Comparison of ENCODE assay signal across 39 cellular contexts in the genomic region with DNA sequence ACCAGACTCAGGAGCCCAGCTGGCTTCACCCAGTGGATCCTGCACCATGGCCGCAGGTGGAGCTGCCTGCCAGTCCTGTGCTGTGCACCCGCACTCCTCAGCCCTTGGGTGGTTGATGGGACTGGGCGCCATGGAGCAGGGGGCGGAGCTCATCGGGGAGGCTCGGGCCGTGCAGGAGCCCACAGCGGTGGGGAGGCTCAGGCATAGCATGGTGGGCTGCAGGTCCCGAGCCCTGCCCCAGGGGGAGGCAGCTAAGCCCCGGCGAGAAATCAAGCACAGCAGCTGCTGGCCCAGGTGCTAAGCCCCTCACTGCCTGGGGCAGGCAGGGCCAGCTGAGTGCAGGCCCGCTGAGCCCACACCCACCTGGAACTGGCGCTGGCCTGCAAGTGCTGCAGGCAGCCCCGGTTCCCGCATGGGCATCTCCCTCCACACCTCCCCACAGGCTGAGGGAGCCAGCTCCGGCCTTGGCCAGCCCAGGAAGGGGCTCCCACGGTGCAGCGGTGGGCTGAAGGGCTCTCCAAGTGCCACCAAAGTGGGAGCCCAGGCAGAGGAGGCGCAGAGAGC.
"Had no signal": no experiment of that assay in that cellular context is flagged by ENCODE, and none has a peak within 500 bp of the region (broad histone marks: within the 10 kb centered on the region; RNA-seq: fewer than 3 reads in every experiment).

No MANE protein-coding gene starts in this region.

- DNase-seq: activated effector memory CD4-positive, alpha-beta T cell treated with anti-CD3 and anti-CD28 coated beads, Interleukin-2, amount 50 U/mL, for 16 hours; activated effector memory CD4-positive, alpha-beta T cell treated with Interleukin-2 at 50 U/mL for 16 hours; activated gamma-delta T cell; activated gamma-delta T cell treated with Interleukin-2 at 50 U/mL for 16 hours; activated naive CD4-positive, alpha-beta T cell; activated naive CD4-positive, alpha-beta T cell treated with anti-CD3 and anti-CD28 coated beads for 36 hours; activated naive CD4-positive, alpha-beta T cell treated with anti-CD3 and anti-CD28 coated beads, Interleukin-2, amount 10 ng/mL, durations not matched to agents 7 days and 5 days; activated naive CD4-positive, alpha-beta T cell treated with anti-CD3 and anti-CD28 coated beads, Interleukin-2, amount 50 U/mL, for 16 hours; activated naive CD4-positive, alpha-beta T cell treated with Interleukin-2 at 50 U/mL for 16 hours; activated naive CD8-positive, alpha-beta T cell treated with anti-CD3 and anti-CD28 coated beads for 36 hours; activated naive CD8-positive, alpha-beta T cell treated with anti-CD3 and anti-CD28 coated beads, Interleukin-2, amount 10 ng/mL, durations not matched to agents 7 days and 5 days; activated naive CD8-positive, alpha-beta T cell treated with anti-CD3 and anti-CD28 coated beads, Interleukin-2, amount 50 U/mL, for 24 hours; activated T-cell treated with anti-CD3 and anti-CD28 coated beads, Interleukin-2, amount 50 U/mL, for 1 hour; activated T-cell treated with anti-CD3 and anti-CD28 coated beads, Interleukin-2, amount 50 U/mL, for 24 hours; activated T-cell treated with anti-CD3 and anti-CD28 coated beads, Interleukin-2, amount 50 U/mL, for 4 hours; activated T-cell treated with anti-CD3 and anti-CD28 coated beads, Interleukin-2, amount 50 U/mL, for 48 hours; activated T-cell treated with anti-CD3 and anti-CD28 coated beads, Interleukin-2, amount 50 U/mL, for 72 hours; adrenal gland; amniotic stem cell; amygdala; anterior cingulate cortex; aorta; body of pancreas; brain microvascular endothelial cell; caudate nucleus; central memory CD4-positive, alpha-beta T cell; cerebellar nuclear complex had no signal

- H3K9me3 ChIP-seq: adrenal gland, ascending aorta, body of pancreas, breast epithelium had no signal

- FAIRE-seq: bronchial epithelial cell had no signal

- H3K27ac ChIP-seq: adrenal gland, ascending aorta, body of pancreas, brain microvascular endothelial cell, breast epithelium, cardiac muscle cell had no signal

- H3K4me1 ChIP-seq: adrenal gland, ascending aorta, body of pancreas, breast epithelium had no signal

- H3K36me3 Mint-ChIP-seq: activated naive CD4-positive, alpha-beta T cell treated with anti-CD3 and anti-CD28 coated beads, Interleukin-2, amount 10 ng/mL, durations not matched to agents 7 days and 5 days; activated naive CD4-positive, alpha-beta T cell treated with anti-CD3 and anti-CD28 coated beads, Interleukin-2, amount 50 U/mL, for 24 hours; activated naive CD4-positive, alpha-beta T cell treated with anti-CD3 and anti-CD28 coated beads, Interleukin-2, amount 50 U/mL, for 72 hours; activated naive CD8-positive, alpha-beta T cell; activated naive CD8-positive, alpha-beta T cell treated with anti-CD3 and anti-CD28 coated beads for 36 hours; activated naive CD8-positive, alpha-beta T cell treated with anti-CD3 and anti-CD28 coated beads, Interleukin-2, amount 10 ng/mL, durations not matched to agents 7 days and 5 days; brain had no signal

- H3K36me3 ChIP-seq: adrenal gland, ascending aorta, brain microvascular endothelial cell, breast epithelium, cardiac muscle cell had no signal

- H3K4me3 ChIP-seq: adrenal gland, ascending aorta, body of pancreas, breast epithelium, cardiac muscle cell had no signal

- H3K27me3 Mint-ChIP-seq: activated naive CD4-positive, alpha-beta T cell treated with anti-CD3 and anti-CD28 coated beads, Interleukin-2, amount 10 ng/mL, durations not matched to agents 7 days and 5 days; activated naive CD4-positive, alpha-beta T cell treated with anti-CD3 and anti-CD28 coated beads, Interleukin-2, amount 50 U/mL, for 24 hours; activated naive CD8-positive, alpha-beta T cell; activated naive CD8-positive, alpha-beta T cell treated with anti-CD3 and anti-CD28 coated beads for 36 hours; activated naive CD8-positive, alpha-beta T cell treated with anti-CD3 and anti-CD28 coated beads, Interleukin-2, amount 50 U/mL, for 24 hours; activated T-helper 17 cell treated with anti-CD3 and anti-CD28 coated beads, Interleukin-2, amount 50 U/mL, for 72 hours; central memory CD8-positive, alpha-beta T cell had no signal

- H3K27ac Mint-ChIP-seq: activated naive CD4-positive, alpha-beta T cell treated with anti-CD3 and anti-CD28 coated beads for 36 hours; activated naive CD4-positive, alpha-beta T cell treated with anti-CD3 and anti-CD28 coated beads, Interleukin-2, amount 10 ng/mL, durations not matched to agents 7 days and 5 days; activated naive CD4-positive, alpha-beta T cell treated with anti-CD3 and anti-CD28 coated beads, Interleukin-2, amount 50 U/mL, for 24 hours; activated naive CD4-positive, alpha-beta T cell treated with anti-CD3 and anti-CD28 coated beads, Interleukin-2, amount 50 U/mL, for 72 hours; activated naive CD8-positive, alpha-beta T cell; activated naive CD8-positive, alpha-beta T cell treated with anti-CD3 and anti-CD28 coated beads for 36 hours; activated naive CD8-positive, alpha-beta T cell treated with anti-CD3 and anti-CD28 coated beads, Interleukin-2, amount 10 ng/mL, durations not matched to agents 7 days and 5 days; activated naive CD8-positive, alpha-beta T cell treated with anti-CD3 and anti-CD28 coated beads, Interleukin-2, amount 50 U/mL, for 24 hours; activated T-cell treated with anti-CD3 and anti-CD28 coated beads, Interleukin-2, amount 50 U/mL, for 24 hours; activated T-cell treated with anti-CD3 and anti-CD28 coated beads, Interleukin-2, amount 50 U/mL, for 72 hours; activated T-helper 1 cell treated with anti-CD3 and anti-CD28 coated beads, Interleukin-12 subunit alpha, Interleukin-12 subunit beta, Interleukin-2, Interleukin-4 antibody, amounts not matched to agents 30 ng/mL and 10 ng/mL and 1 ng/mL, durations not matched to agents 14 hours and 24 hours and 36 hours; activated T-helper 17 cell treated with anti-CD3 and anti-CD28 coated beads, Interleukin-2, amount 50 U/mL, for 72 hours; activated T-helper 2 cell treated with anti-CD3 and anti-CD28 coated beads, Interferon-gamma antibody, Interleukin-2, Interleukin-4, amounts not matched to agents 10 μg/mL and 5 μg/mL and 100 μg/mL, durations not matched to agents 14 hours and 24 hours and 36 hours; brain had no signal

- H3K9me3 Mint-ChIP-seq: activated naive CD4-positive, alpha-beta T cell treated with anti-CD3 and anti-CD28 coated beads for 36 hours; activated naive CD4-positive, alpha-beta T cell treated with anti-CD3 and anti-CD28 coated beads, Interleukin-2, amount 10 ng/mL, durations not matched to agents 7 days and 5 days; activated naive CD4-positive, alpha-beta T cell treated with anti-CD3 and anti-CD28 coated beads, Interleukin-2, amount 50 U/mL, for 24 hours; activated naive CD4-positive, alpha-beta T cell treated with anti-CD3 and anti-CD28 coated beads, Interleukin-2, amount 50 U/mL, for 72 hours; activated naive CD8-positive, alpha-beta T cell treated with anti-CD3 and anti-CD28 coated beads for 36 hours; activated naive CD8-positive, alpha-beta T cell treated with anti-CD3 and anti-CD28 coated beads, Interleukin-2, amount 10 ng/mL, durations not matched to agents 7 days and 5 days; activated naive CD8-positive, alpha-beta T cell treated with anti-CD3 and anti-CD28 coated beads, Interleukin-2, amount 50 U/mL, for 24 hours; activated T-cell treated with anti-CD3 and anti-CD28 coated beads, Interleukin-2, amount 50 U/mL, for 24 hours; activated T-cell treated with anti-CD3 and anti-CD28 coated beads, Interleukin-2, amount 50 U/mL, for 4 hours; activated T-helper 1 cell treated with anti-CD3 and anti-CD28 coated beads, Interleukin-12 subunit alpha, Interleukin-12 subunit beta, Interleukin-2, Interleukin-4 antibody, amounts not matched to agents 30 ng/mL and 10 ng/mL and 1 ng/mL, durations not matched to agents 14 hours and 24 hours and 36 hours; activated T-helper 17 cell treated with anti-CD3 and anti-CD28 coated beads, Interleukin-2, amount 50 U/mL, for 72 hours; activated T-helper 2 cell treated with anti-CD3 and anti-CD28 coated beads, Interferon-gamma antibody, Interleukin-2, Interleukin-4, amounts not matched to agents 10 μg/mL and 5 μg/mL and 100 μg/mL, durations not matched to agents 14 hours and 24 hours and 36 hours; central memory CD8-positive, alpha-beta T cell had no signal

- H3K4me3 Mint-ChIP-seq: activated naive CD4-positive, alpha-beta T cell treated with anti-CD3 and anti-CD28 coated beads for 36 hours; activated naive CD4-positive, alpha-beta T cell treated with anti-CD3 and anti-CD28 coated beads, Interleukin-2, amount 10 ng/mL, durations not matched to agents 7 days and 5 days; activated naive CD4-positive, alpha-beta T cell treated with anti-CD3 and anti-CD28 coated beads, Interleukin-2, amount 50 U/mL, for 24 hours; activated naive CD8-positive, alpha-beta T cell; activated naive CD8-positive, alpha-beta T cell treated with anti-CD3 and anti-CD28 coated beads for 36 hours; activated naive CD8-positive, alpha-beta T cell treated with anti-CD3 and anti-CD28 coated beads, Interleukin-2, amount 10 ng/mL, durations not matched to agents 7 days and 5 days; activated naive CD8-positive, alpha-beta T cell treated with anti-CD3 and anti-CD28 coated beads, Interleukin-2, amount 50 U/mL, for 24 hours; activated T-cell treated with anti-CD3 and anti-CD28 coated beads, Interleukin-2, amount 50 U/mL, for 24 hours; activated T-cell treated with anti-CD3 and anti-CD28 coated beads, Interleukin-2, amount 50 U/mL, for 4 hours; activated T-cell treated with anti-CD3 and anti-CD28 coated beads, Interleukin-2, amount 50 U/mL, for 72 hours; activated T-helper 1 cell treated with anti-CD3 and anti-CD28 coated beads, Interleukin-12 subunit alpha, Interleukin-12 subunit beta, Interleukin-2, Interleukin-4 antibody, amounts not matched to agents 30 ng/mL and 10 ng/mL and 1 ng/mL, durations not matched to agents 14 hours and 24 hours and 36 hours; activated T-helper 17 cell treated with anti-CD3 and anti-CD28 coated beads, Interleukin-2, amount 50 U/mL, for 72 hours; brain; central memory CD8-positive, alpha-beta T cell had no signal

- ATAC-seq: activated naive CD4-positive, alpha-beta T cell treated with anti-CD3 and anti-CD28 coated beads, Interleukin-2, amount 50 U/mL, for 72 hours; activated naive CD8-positive, alpha-beta T cell treated with anti-CD3 and anti-CD28 coated beads, Interleukin-2, amount 50 U/mL, for 24 hours; activated T-cell treated with anti-CD3 and anti-CD28 coated beads, Interleukin-2, amount 50 U/mL, for 4 hours; activated T-cell treated with anti-CD3 and anti-CD28 coated beads, Interleukin-2, amount 50 U/mL, for 72 hours; activated T-helper 17 cell treated with anti-CD3 and anti-CD28 coated beads, Interleukin-2, amount 50 U/mL, for 72 hours; body of pancreas had no signal

- H3K4me1 Mint-ChIP-seq: activated naive CD4-positive, alpha-beta T cell treated with anti-CD3 and anti-CD28 coated beads, Interleukin-2, amount 10 ng/mL, durations not matched to agents 7 days and 5 days; activated naive CD4-positive, alpha-beta T cell treated with anti-CD3 and anti-CD28 coated beads, Interleukin-2, amount 50 U/mL, for 24 hours; activated naive CD8-positive, alpha-beta T cell treated with anti-CD3 and anti-CD28 coated beads, Interleukin-2, amount 10 ng/mL, durations not matched to agents 7 days and 5 days; activated naive CD8-positive, alpha-beta T cell treated with anti-CD3 and anti-CD28 coated beads, Interleukin-2, amount 50 U/mL, for 24 hours; activated T-helper 17 cell treated with anti-CD3 and anti-CD28 coated beads, Interleukin-2, amount 50 U/mL, for 72 hours; brain; central memory CD8-positive, alpha-beta T cell had no signal
